9 cellular contexts compared by ENCODE assay signal in the genomic region with DNA sequence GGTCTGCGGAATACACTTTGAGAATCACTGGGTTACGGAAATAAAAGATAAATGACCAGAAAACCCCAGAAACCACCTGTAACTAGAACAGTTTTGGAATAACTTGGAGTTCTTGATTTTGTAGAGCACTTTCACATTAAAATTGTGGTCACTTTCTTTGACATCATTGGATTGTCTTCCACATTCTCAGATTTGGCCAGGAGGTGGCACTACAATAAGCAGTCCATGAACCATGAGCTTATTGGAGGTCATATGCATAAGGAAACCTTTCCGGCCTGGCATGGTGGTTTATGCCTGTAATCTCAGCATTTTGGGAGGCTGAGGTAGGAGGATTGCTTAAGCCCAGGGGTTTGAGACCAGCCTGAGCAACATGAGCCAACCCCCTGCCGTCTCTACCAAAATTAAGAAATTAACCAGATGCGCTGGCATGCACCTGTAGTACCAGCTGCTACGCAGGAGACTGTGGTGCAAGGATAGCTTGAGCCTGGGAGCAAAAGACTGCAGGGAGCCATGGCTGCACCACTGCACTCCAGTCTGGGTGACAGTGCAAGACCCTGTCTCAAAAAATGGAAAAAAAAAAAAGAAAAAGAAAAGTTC.
DNase-seq lines count a peak whose midpoint lies in the region; ATAC-seq and TF ChIP-seq lines count a peak whose summit lies in the region.
"Had no signal": no experiment of that assay in that cellular context is flagged by ENCODE, and none has a peak within 500 bp of the region (broad histone marks: within the 10 kb centered on the region; RNA-seq: fewer than 3 reads in every experiment).

No MANE protein-coding gene starts in this region.

- POLR2A ChIA-PET in activated CD8-positive, alpha-beta T cell treated with anti-CD3 and anti-CD28 coated beads for 36 hours (lab: Charles Lee): no interaction called here

- intact Hi-C loops in activated CD8-positive, alpha-beta T cell treated with anti-CD3 and anti-CD28 coated beads for 36 hours (cut with micrococcal nuclease): no loop called here

- H3K27me3 Mint-ChIP-seq in activated CD8-positive, alpha-beta T cell treated with anti-CD3 and anti-CD28 coated beads for 36 hours: peaks cover 2% of the 10 kb centered on the region

- DNase-seq in NCI-H1105 treated with DMSO at 0.1 percent for 48 hours (lab: John Stamatoyannopoulos, UW) (peak; percentile 11), NCI-H1105 (lab: John Stamatoyannopoulos, UW) (no peak), LNCaP clone FGC (ENCODE audit: low read depth) (no peak), germinal center (ENCODE audit: low spot score) (peak; percentile 26), mesenteric fat pad (ENCODE audit: low spot score) (no peak)
- peak; percentile 63 for DNase-seq in activated CD8-positive, alpha-beta T cell treated with anti-CD3 and anti-CD28 coated beads for 36 hours
- peak; percentile 60 for DNase-seq in stimulated activated CD4-positive, alpha-beta T cell treated with anti-CD3 and anti-CD28 coated beads, Interleukin-15, amount 100 ng/mL, for 24 hours

- H3K4me3 Mint-ChIP-seq in activated CD8-positive, alpha-beta T cell treated with anti-CD3 and anti-CD28 coated beads for 36 hours: no peak overlapping the region

- peak; percentile 74 for ATAC-seq in GM19463 (IDR thresholded peaks at IDR 0.05; ENCODE audit: unreplicated experiment)
- ATAC-seq in activated CD8-positive, alpha-beta T cell treated with anti-CD3 and anti-CD28 coated beads for 36 hours: no peak

- TF ChIP-seq CTCF in LNCaP clone FGC (IDR thresholded peaks at IDR 0.05; ENCODE audit: control insufficient read depth, extremely low read depth, insufficient read depth): peak; percentile 67
- TF ChIP-seq CTCF in activated CD8-positive, alpha-beta T cell treated with anti-CD3 and anti-CD28 coated beads for 36 hours (IDR thresholded peaks at IDR 0.05): peak; percentile 54

- H3K27ac Mint-ChIP-seq in activated CD8-positive, alpha-beta T cell treated with anti-CD3 and anti-CD28 coated beads for 36 hours: no peak overlapping the region

- no peaks in the 10 kb centered on the region for H3K9me3 Mint-ChIP-seq in activated CD8-positive, alpha-beta T cell treated with anti-CD3 and anti-CD28 coated beads for 36 hours

- no peak overlapping the region for H3K4me3 ChIP-seq in LNCaP clone FGC (ENCODE audit: low read depth, low read length)
- H3K4me3 ChIP-seq: BLaER1 treated with 17β-estradiol and CSF1 and Interleukin-3, amounts not matched to agents 10 nM and 100 nM had no signal

- no peaks in the 10 kb centered on the region for H3K36me3 Mint-ChIP-seq in activated CD8-positive, alpha-beta T cell treated with anti-CD3 and anti-CD28 coated beads for 36 hours (ENCODE audit: low read depth)

- CTCF ChIA-PET in activated CD8-positive, alpha-beta T cell treated with anti-CD3 and anti-CD28 coated beads for 36 hours (lab: Charles Lee): interaction anchor here (0.6 to 2.9 kb wide), 23 partner anchors 9 to 788 kb away, joined by 3 to 12 read pairs (median 4); partner anchors contain the start of gene CAND1

- H3K4me1 Mint-ChIP-seq in activated CD8-positive, alpha-beta T cell treated with anti-CD3 and anti-CD28 coated beads for 36 hours (ENCODE audit: low read depth): no peaks in the 10 kb centered on the region

Comparison
In these comparisons a context has a peak if more than half of its experiments do, and no peak if none do; other contexts are left out.
1. DNase-seq: peak in NCI-H1105 treated with DMSO at 0.1 percent for 48 hours (single experiment), activated CD8-positive, alpha-beta T cell treated with anti-CD3 and anti-CD28 coated beads for 36 hours (single experiment), germinal center (single experiment) and stimulated activated CD4-positive, alpha-beta T cell treated with anti-CD3 and anti-CD28 coated beads, Interleukin-15, amount 100 ng/mL, for 24 hours (single experiment); none in NCI-H1105 (single experiment), LNCaP clone FGC (single experiment) and mesenteric fat pad (single experiment).